Comparison of ENCODE assay signal across 1 cellular context in the genomic region with DNA sequence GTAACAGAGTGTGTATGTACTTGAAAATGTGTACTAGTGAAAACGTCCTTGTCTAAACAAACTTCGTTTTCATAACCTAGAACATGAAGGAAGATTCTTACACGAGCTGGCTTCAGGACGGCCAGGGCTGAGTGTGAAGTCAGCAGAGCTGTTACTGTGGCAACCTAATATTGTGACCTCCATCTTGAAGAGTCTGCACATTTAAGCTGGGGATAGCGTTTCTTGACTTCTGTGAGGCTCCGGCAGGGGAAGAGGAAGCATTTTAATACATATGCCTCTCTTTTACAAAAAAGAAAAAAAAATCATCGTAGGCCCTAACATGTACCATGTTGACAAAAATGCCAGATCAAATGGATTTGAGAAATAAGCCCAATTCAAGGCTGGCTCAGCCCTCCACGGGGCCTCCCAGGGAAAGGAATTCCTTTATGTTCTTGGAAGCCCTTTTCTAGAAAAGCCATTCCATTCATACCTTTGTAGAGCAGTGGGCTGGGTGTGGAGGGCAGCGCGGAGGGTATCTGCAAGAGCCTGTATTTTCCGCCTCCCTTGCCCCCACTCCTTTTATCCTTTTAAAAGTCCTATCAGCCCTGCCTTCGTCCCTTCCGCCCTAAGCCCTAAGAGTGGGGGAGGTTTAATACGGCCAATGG.
TF ChIP-seq lines count a peak whose summit lies in the region.

No MANE protein-coding gene starts in this region.

TF ChIP-seq in GM23338, 12 proteins besides CTCF, POLR2A, EP300 and RAD21:
- no peak for TF ChIP-seq POLR2AphosphoS5 (IDR thresholded peaks at IDR 0.05; ENCODE audit: low read depth)
- no peak for TF ChIP-seq CREB1 (CRISPR knock-in tag; IDR thresholded peaks at IDR 0.05; ENCODE audit: low read depth)
- TF ChIP-seq NANOG (IDR thresholded peaks at IDR 0.05; ENCODE audit: borderline replicate concordance) = no peak
- TF ChIP-seq, protein P1, sequence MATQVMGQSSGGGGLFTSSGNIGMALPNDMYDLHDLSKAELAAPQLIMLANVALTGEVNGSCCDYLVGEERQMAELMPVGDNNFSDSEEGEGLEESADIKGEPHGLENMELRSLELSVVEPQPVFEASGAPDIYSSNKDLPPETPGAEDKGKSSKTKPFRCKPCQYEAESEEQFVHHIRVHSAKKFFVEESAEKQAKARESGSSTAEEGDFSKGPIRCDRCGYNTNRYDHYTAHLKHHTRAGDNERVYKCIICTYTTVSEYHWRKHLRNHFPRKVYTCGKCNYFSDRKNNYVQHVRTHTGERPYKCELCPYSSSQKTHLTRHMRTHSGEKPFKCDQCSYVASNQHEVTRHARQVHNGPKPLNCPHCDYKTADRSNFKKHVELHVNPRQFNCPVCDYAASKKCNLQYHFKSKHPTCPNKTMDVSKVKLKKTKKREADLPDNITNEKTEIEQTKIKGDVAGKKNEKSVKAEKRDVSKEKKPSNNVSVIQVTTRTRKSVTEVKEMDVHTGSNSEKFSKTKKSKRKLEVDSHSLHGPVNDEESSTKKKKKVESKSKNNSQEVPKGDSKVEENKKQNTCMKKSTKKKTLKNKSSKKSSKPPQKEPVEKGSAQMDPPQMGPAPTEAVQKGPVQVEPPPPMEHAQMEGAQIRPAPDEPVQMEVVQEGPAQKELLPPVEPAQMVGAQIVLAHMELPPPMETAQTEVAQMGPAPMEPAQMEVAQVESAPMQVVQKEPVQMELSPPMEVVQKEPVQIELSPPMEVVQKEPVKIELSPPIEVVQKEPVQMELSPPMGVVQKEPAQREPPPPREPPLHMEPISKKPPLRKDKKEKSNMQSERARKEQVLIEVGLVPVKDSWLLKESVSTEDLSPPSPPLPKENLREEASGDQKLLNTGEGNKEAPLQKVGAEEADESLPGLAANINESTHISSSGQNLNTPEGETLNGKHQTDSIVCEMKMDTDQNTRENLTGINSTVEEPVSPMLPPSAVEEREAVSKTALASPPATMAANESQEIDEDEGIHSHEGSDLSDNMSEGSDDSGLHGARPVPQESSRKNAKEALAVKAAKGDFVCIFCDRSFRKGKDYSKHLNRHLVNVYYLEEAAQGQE (IDR thresholded peaks at IDR 0.05; ENCODE audit: unreplicated experiment) = no peak
- no peak for TF ChIP-seq STAT1 (IDR thresholded peaks at IDR 0.05; ENCODE audit: unreplicated experiment)
- TF ChIP-seq EZH2 (IDR thresholded peaks at IDR 0.05; ENCODE audit: low read depth, unreplicated experiment) = no peak
